1 cellular context compared by ENCODE assay signal in genomic region chr1:154999651-155000474, GRCh38.
TF ChIP-seq lines count a peak whose summit lies in the region.

No MANE protein-coding gene starts in this region.

TF ChIP-seq in HepG2, 621 proteins besides CTCF, POLR2A, EP300 and RAD21 (continued from another document and continues in another):
- TF ChIP-seq ETV6 (CRISPR knock-in tag; conservative IDR thresholded peaks at IDR 0.05) (0 out of 2 replicates have a peak, but pooled peaks have one; percentile 5), JUND (CRISPR knock-in tag; IDR thresholded peaks at IDR 0.05) (no peak), ZNF274 (CRISPR knock-in tag; IDR thresholded peaks at IDR 0.05) (0 out of 2 replicates have a peak, but pooled peaks have one; percentile 55), ZNF264 (CRISPR knock-in tag; IDR thresholded peaks at IDR 0.05) (peak; percentile 44; the same call in 1 of the 2 replicates), RXRB (CRISPR knock-in tag; IDR thresholded peaks at IDR 0.05; ENCODE audit: borderline replicate concordance) (peak; percentile 29; the same call in 1 of the 2 replicates), MNT (IDR thresholded peaks at IDR 0.05) (peak; percentile 62), RFX3 (CRISPR knock-in tag; IDR thresholded peaks at IDR 0.05) (no peak), RFX1 (IDR thresholded peaks at IDR 0.05) (no peak), RFXANK (CRISPR knock-in tag; IDR thresholded peaks at IDR 0.05) (no peak), DZIP1 (CRISPR knock-in tag; IDR thresholded peaks at IDR 0.05) (0 out of 2 replicates have a peak, but pooled peaks have one; percentile 38), GTF2F1 (IDR thresholded peaks at IDR 0.05; ENCODE audit: low read length) (no peak), ARID4A (CRISPR knock-in tag; IDR thresholded peaks at IDR 0.05; ENCODE audit: borderline replicate concordance) (no peak; the same call in 1 of the 2 replicates), GFI1 (CRISPR knock-in tag; IDR thresholded peaks at IDR 0.05; ENCODE audit: borderline replicate concordance) (no peak), KAT8 (CRISPR knock-in tag; IDR thresholded peaks at IDR 0.05) (no peak; the same call in 1 of the 2 replicates), CAMTA2 (CRISPR knock-in tag; IDR thresholded peaks at IDR 0.05; ENCODE audit: borderline replicate concordance) (no peak), ZNF30 (CRISPR knock-in tag; IDR thresholded peaks at IDR 0.05) (no peak), ZNF646 (CRISPR knock-in tag; IDR thresholded peaks at IDR 0.05) (no peak), ATM (IDR thresholded peaks at IDR 0.05; ENCODE audit: borderline replicate concordance) (no peak), ZNF460 (CRISPR knock-in tag; IDR thresholded peaks at IDR 0.05; ENCODE audit: borderline replicate concordance) (no peak), KLF13 (CRISPR knock-in tag; IDR thresholded peaks at IDR 0.05) (no peak), GATAD2A (CRISPR knock-in tag; IDR thresholded peaks at IDR 0.05) (peak; percentile 57), PAWR (CRISPR knock-in tag; IDR thresholded peaks at IDR 0.05; ENCODE audit: borderline replicate concordance) (no peak), HNF4A (CRISPR knock-in tag; IDR thresholded peaks at IDR 0.05) (no peak), WIZ (CRISPR knock-in tag; IDR thresholded peaks at IDR 0.05) (no peak), NR2F1 (CRISPR knock-in tag; IDR thresholded peaks at IDR 0.05) (no peak), SOX6 (IDR thresholded peaks at IDR 0.05) (no peak), SOX6 (CRISPR knock-in tag; IDR thresholded peaks at IDR 0.05) (peak; percentile 36)
- TF ChIP-seq, protein P1, sequence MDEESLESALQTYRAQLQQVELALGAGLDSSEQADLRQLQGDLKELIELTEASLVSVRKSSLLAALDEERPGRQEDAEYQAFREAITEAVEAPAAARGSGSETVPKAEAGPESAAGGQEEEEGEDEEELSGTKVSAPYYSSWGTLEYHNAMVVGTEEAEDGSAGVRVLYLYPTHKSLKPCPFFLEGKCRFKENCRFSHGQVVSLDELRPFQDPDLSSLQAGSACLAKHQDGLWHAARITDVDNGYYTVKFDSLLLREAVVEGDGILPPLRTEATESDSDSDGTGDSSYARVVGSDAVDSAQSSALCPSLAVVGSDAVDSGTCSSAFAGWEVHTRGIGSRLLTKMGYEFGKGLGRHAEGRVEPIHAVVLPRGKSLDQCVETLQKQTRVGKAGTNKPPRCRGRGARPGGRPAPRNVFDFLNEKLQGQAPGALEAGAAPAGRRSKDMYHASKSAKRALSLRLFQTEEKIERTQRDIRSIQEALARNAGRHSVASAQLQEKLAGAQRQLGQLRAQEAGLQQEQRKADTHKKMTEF (CRISPR knock-in tag; IDR thresholded peaks at IDR 0.05): peak; percentile 44; the same call in 1 of the 2 replicates
- TF ChIP-seq, protein P2, sequence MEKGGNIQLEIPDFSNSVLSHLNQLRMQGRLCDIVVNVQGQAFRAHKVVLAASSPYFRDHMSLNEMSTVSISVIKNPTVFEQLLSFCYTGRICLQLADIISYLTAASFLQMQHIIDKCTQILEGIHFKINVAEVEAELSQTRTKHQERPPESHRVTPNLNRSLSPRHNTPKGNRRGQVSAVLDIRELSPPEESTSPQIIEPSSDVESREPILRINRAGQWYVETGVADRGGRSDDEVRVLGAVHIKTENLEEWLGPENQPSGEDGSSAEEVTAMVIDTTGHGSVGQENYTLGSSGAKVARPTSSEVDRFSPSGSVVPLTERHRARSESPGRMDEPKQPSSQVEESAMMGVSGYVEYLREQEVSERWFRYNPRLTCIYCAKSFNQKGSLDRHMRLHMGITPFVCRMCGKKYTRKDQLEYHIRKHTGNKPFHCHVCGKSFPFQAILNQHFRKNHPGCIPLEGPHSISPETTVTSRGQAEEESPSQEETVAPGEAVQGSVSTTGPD (CRISPR knock-in tag; IDR thresholded peaks at IDR 0.05): no peak
- TF ChIP-seq, protein P3, sequence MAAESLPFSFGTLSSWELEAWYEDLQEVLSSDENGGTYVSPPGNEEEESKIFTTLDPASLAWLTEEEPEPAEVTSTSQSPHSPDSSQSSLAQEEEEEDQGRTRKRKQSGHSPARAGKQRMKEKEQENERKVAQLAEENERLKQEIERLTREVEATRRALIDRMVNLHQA (CRISPR knock-in tag; IDR thresholded peaks at IDR 0.05): no peak
- TF ChIP-seq, protein P4, sequence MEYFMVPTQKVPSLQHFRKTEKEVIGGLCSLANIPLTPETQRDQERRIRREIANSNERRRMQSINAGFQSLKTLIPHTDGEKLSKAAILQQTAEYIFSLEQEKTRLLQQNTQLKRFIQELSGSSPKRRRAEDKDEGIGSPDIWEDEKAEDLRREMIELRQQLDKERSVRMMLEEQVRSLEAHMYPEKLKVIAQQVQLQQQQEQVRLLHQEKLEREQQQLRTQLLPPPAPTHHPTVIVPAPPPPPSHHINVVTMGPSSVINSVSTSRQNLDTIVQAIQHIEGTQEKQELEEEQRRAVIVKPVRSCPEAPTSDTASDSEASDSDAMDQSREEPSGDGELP (IDR thresholded peaks at IDR 0.05; ENCODE audit: borderline replicate concordance, low read depth): no peak
- TF ChIP-seq, protein P5, sequence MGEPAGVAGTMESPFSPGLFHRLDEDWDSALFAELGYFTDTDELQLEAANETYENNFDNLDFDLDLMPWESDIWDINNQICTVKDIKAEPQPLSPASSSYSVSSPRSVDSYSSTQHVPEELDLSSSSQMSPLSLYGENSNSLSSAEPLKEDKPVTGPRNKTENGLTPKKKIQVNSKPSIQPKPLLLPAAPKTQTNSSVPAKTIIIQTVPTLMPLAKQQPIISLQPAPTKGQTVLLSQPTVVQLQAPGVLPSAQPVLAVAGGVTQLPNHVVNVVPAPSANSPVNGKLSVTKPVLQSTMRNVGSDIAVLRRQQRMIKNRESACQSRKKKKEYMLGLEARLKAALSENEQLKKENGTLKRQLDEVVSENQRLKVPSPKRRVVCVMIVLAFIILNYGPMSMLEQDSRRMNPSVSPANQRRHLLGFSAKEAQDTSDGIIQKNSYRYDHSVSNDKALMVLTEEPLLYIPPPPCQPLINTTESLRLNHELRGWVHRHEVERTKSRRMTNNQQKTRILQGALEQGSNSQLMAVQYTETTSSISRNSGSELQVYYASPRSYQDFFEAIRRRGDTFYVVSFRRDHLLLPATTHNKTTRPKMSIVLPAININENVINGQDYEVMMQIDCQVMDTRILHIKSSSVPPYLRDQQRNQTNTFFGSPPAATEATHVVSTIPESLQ (CRISPR knock-in tag; conservative IDR thresholded peaks at IDR 0.05): no peak
- TF ChIP-seq, protein P6, sequence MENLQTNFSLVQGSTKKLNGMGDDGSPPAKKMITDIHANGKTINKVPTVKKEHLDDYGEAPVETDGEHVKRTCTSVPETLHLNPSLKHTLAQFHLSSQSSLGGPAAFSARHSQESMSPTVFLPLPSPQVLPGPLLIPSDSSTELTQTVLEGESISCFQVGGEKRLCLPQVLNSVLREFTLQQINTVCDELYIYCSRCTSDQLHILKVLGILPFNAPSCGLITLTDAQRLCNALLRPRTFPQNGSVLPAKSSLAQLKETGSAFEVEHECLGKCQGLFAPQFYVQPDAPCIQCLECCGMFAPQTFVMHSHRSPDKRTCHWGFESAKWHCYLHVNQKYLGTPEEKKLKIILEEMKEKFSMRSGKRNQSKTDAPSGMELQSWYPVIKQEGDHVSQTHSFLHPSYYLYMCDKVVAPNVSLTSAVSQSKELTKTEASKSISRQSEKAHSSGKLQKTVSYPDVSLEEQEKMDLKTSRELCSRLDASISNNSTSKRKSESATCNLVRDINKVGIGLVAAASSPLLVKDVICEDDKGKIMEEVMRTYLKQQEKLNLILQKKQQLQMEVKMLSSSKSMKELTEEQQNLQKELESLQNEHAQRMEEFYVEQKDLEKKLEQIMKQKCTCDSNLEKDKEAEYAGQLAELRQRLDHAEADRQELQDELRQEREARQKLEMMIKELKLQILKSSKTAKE (CRISPR knock-in tag; IDR thresholded peaks at IDR 0.05; ENCODE audit: borderline replicate concordance): no peak
